ENCODE assay signal across 1 cellular context in genomic region chr16:46687486-46687885, GRCh38.
TF ChIP-seq lines count a peak whose summit lies in the region.

No MANE protein-coding gene starts in this region.

TF ChIP-seq in H1, 55 proteins besides CTCF, POLR2A, EP300 and RAD21:
- TF ChIP-seq HDAC2 (IDR thresholded peaks at IDR 0.05; ENCODE audit: borderline replicate concordance in 1 of 2, low read depth in 2 of 2, low read length in 2 of 2) = no peak
- no peak for TF ChIP-seq KDM4A (IDR thresholded peaks at IDR 0.05; ENCODE audit: low read depth, low read length, severe bottlenecking)
- no peak for TF ChIP-seq RBBP5 (IDR thresholded peaks at IDR 0.05; ENCODE audit: borderline replicate concordance, low read depth, low read length)
- no peak for TF ChIP-seq SP2 (IDR thresholded peaks at IDR 0.05; ENCODE audit: low read length)
- no peak for TF ChIP-seq NANOG (IDR thresholded peaks at IDR 0.05; ENCODE audit: insufficient read depth, low read depth, low read length, poor library complexity, severe bottlenecking)
- no peak for TF ChIP-seq PHF8 (conservative IDR thresholded peaks at IDR 0.05; ENCODE audit: low read depth, low read length)
- no peak for TF ChIP-seq TAF7 (optimal IDR thresholded peaks at IDR 0.05; ENCODE audit: borderline replicate concordance, low read depth, low read length)
- TF ChIP-seq ZNF274 (IDR thresholded peaks at IDR 0.05; ENCODE audit: borderline replicate concordance, extremely low read depth, low read length) = no peak
- TF ChIP-seq SUZ12 (IDR thresholded peaks at IDR 0.05; ENCODE audit: low read length) = no peak
- no peak for TF ChIP-seq RXRA (IDR thresholded peaks at IDR 0.05; ENCODE audit: insufficient read depth, low read depth, low read length)
- TF ChIP-seq MAX (IDR thresholded peaks at IDR 0.05) = no peak
- no peak for TF ChIP-seq CHD1 (IDR thresholded peaks at IDR 0.05; ENCODE audit: low read depth, low read length)
- no peak for TF ChIP-seq JUN (IDR thresholded peaks at IDR 0.05; ENCODE audit: low read depth, low read length)
- no peak for TF ChIP-seq SRF (IDR thresholded peaks at IDR 0.05; ENCODE audit: low read depth, low read length)
- no peak for TF ChIP-seq SP4 (IDR thresholded peaks at IDR 0.05; ENCODE audit: low read length)
- TF ChIP-seq MAFK (IDR thresholded peaks at IDR 0.05; ENCODE audit: low read depth, low read length) = no peak
- no peak for TF ChIP-seq KDM1A (IDR thresholded peaks at IDR 0.05; ENCODE audit: borderline replicate concordance, low read length)
- TF ChIP-seq TAF1 (IDR thresholded peaks at IDR 0.05; ENCODE audit: low read depth, low read length) = no peak
- TF ChIP-seq ATF2 (IDR thresholded peaks at IDR 0.05; ENCODE audit: low read length) = no peak
- no peak for TF ChIP-seq GABPA (IDR thresholded peaks at IDR 0.05; ENCODE audit: borderline replicate concordance, insufficient read depth, low read length)
